ENCODE assay signal across 18 cellular contexts in genomic region chr6:83252717-83253116, GRCh38. TPM values are rescaled to one million over a fixed set of nuclear protein-coding genes. Genes with fewer than 3 reads are reported as not detected.
DNase-seq lines count a peak whose midpoint lies in the region; ATAC-seq and TF ChIP-seq lines count a peak whose summit lies in the region.
"Had no signal": no experiment of that assay in that cellular context is flagged by ENCODE, and none has a peak within 500 bp of the region (broad histone marks: within the 10 kb centered on the region; RNA-seq: fewer than 3 reads in every experiment).

No MANE protein-coding gene starts in this region.

- TF ChIP-seq POLR2A in spleen (IDR thresholded peaks at IDR 0.05), result no peak

- no peak overlapping the region for H3K27ac ChIP-seq in AG04450 (ENCODE audit: low read depth, low read length)
- no peak overlapping the region for H3K27ac ChIP-seq in brain microvascular endothelial cell
- no peak overlapping the region for H3K27ac ChIP-seq in spleen
- H3K27ac ChIP-seq: KMS-11, thoracic aorta had no signal

- intact Hi-C loops in spleen (cut with DNase I; ENCODE audit: low total_unique reads), result no loop called here
- intact Hi-C loops in cardiac septum (cut with DNase I), result no loop called here

- H3K9me3 ChIP-seq in AG04450 (ENCODE audit: control insufficient read depth, insufficient read depth, low read length) (no peaks in the 10 kb centered on the region), spleen (peaks cover 0 to 8% (median 0%) of the 10 kb centered on the region in 8 donors)
- H3K9me3 ChIP-seq: thoracic aorta had no signal

- no peak overlapping the region for H3K4me3 ChIP-seq in AG04450 (ENCODE audit: low read depth, low read length)
- H3K4me3 ChIP-seq in brain microvascular endothelial cell (ENCODE audit: low read depth, low read length), result no peak overlapping the region
- H3K4me3 ChIP-seq in spleen, result no peak overlapping the region
- H3K4me3 ChIP-seq: thoracic aorta had no signal

- no peak overlapping the region for H3K4me3 Mint-ChIP-seq in HFFc6
- H3K4me3 Mint-ChIP-seq: activated T-helper 1 cell treated with anti-CD3 and anti-CD28 coated beads, Interleukin-12 subunit alpha, Interleukin-12 subunit beta, Interleukin-2, Interleukin-4 antibody, amounts not matched to agents 30 ng/mL and 10 ng/mL and 1 ng/mL, durations not matched to agents 14 hours and 24 hours and 36 hours; T-helper 2 cell treated with Interferon-gamma antibody and Interleukin-4, amounts not matched to agents 5 μg/mL and 100 μg/mL, for 36 hours had no signal

- in situ Hi-C loops in brain microvascular endothelial cell (cut with HindIII; ENCODE audit: low pct_ligation_motif_present, low sequenced_read_pairs), result no loop called here

- no peaks in the 10 kb centered on the region for H3K36me3 ChIP-seq in brain microvascular endothelial cell (replicated peaks)
- H3K36me3 ChIP-seq in spleen, result no peaks in the 10 kb centered on the region
- H3K36me3 ChIP-seq: thoracic aorta had no signal

- 78 to 97% (median 86%) methylated on average over 1 of the region's 1 CpG for WGBS in spleen, 5 donors

- H3K27me3 ChIP-seq in AG04450 (ENCODE audit: control insufficient read depth, insufficient read depth, low read length) (no peaks in the 10 kb centered on the region), brain microvascular endothelial cell (replicated peaks) (no peaks in the 10 kb centered on the region), spleen (replicated peaks in 1 of 7) (no peaks in the 10 kb centered on the region)

- no peaks in the 10 kb centered on the region; the same call in 1 of the 2 replicates for H3K9me3 Mint-ChIP-seq in HFFc6
- H3K9me3 Mint-ChIP-seq: activated T-helper 1 cell treated with anti-CD3 and anti-CD28 coated beads, Interleukin-12 subunit alpha, Interleukin-12 subunit beta, Interleukin-2, Interleukin-4 antibody, amounts not matched to agents 30 ng/mL and 10 ng/mL and 1 ng/mL, durations not matched to agents 14 hours and 24 hours and 36 hours; T-helper 2 cell treated with Interferon-gamma antibody and Interleukin-4, amounts not matched to agents 5 μg/mL and 100 μg/mL, for 36 hours had no signal

- TF ChIP-seq CTCF in AG04450 (IDR thresholded peaks at IDR 0.05; ENCODE audit: low read depth, low read length) (no peak), HFFc6 (IDR thresholded peaks at IDR 0.05) (no peak), brain microvascular endothelial cell (IDR thresholded peaks at IDR 0.05; ENCODE audit: low read depth, low read length, missing control alignments) (no peak), spleen (IDR thresholded peaks at IDR 0.05 in 8 of 11, conservative IDR thresholded peaks at IDR 0.05 in 3 of 11) (no peak)

- peaks cover 30% of the 10 kb centered on the region for H3K36me3 Mint-ChIP-seq in HFFc6 (ENCODE audit: low read depth)

- H3K4me1 ChIP-seq in spleen, result no peaks in the 10 kb centered on the region

- POLR2A ChIA-PET in AG04450 (lab: Yijun Ruan, JAX), result no interaction called here

- CTCF ChIA-PET in AG04450 (lab: Charles Lee), result interaction anchor here (1.0 to 3.0 kb wide), 5 partner anchors 11 to 262 kb away, joined by 3 to 11 read pairs (median 7); partner anchors contain the start of genes DOP1A and UBE3D

- 0 out of 2 replicates have a peak, but pooled peaks cover 1% of the 10 kb centered on the region for H3K27me3 Mint-ChIP-seq in HFFc6 (ENCODE audit: insufficient read depth)

- H3K27ac Mint-ChIP-seq in HFFc6, result peak overlapping the region; percentile 55; the same call in 1 of the 2 replicates
- H3K27ac Mint-ChIP-seq: activated T-helper 1 cell treated with anti-CD3 and anti-CD28 coated beads, Interleukin-12 subunit alpha, Interleukin-12 subunit beta, Interleukin-2, Interleukin-4 antibody, amounts not matched to agents 30 ng/mL and 10 ng/mL and 1 ng/mL, durations not matched to agents 14 hours and 24 hours and 36 hours; T-helper 2 cell treated with Interferon-gamma antibody and Interleukin-4, amounts not matched to agents 5 μg/mL and 100 μg/mL, for 36 hours had no signal

- peaks cover 29% of the 10 kb centered on the region for H3K4me1 Mint-ChIP-seq in HFFc6 (ENCODE audit: low read depth)

- ATAC-seq in left lobe of liver, result no peak
- ATAC-seq: left colon had no signal

- DNase-seq in AG04450 (ENCODE audit: low read depth, low spot score), result peak; percentile 51
- DNase-seq in HFFc6, result peak; percentile 56
- DNase-seq in brain microvascular endothelial cell, result peak; percentile 27
- DNase-seq in hepatic stellate cell (ENCODE audit: low spot score), result peak; percentile 7
- DNase-seq in occipital lobe (lab: John Stamatoyannopoulos, UW), result no peak
- no peak for DNase-seq in left lobe of liver (ENCODE audit: low spot score)
- no peak for DNase-seq in spleen
- no peak for DNase-seq in cardiac septum (ENCODE audit: low spot score)
- DNase-seq: AML-193, anterior cingulate cortex, DMS53, left colon, NCI-H1694, Right ventricle myocardium superior had no signal

RNA-seq across cellular contexts. Expression of gene RWDD2A, which starts 59.6 kb away (rescaled TPM):
- polyA plus RNA-seq in AG04450 (2011; rRNA removed) (6.5 and 8.3 TPM in 2 replicates), spleen (1 to 10 TPM; 2.1 to 2.5 (median 2.1) TPM)
- polyA minus RNA-seq in AG04450 (2011; rRNA and poly(A)+ RNA removed), result 3.8 and 4.7 TPM in 2 replicates
- total RNA-seq in HFFc6 (2021; fragmentation: NEBNext Ultra II Directional; extraction: Animal tissue kit (Norgen Biotek cat#: 25700)), result 1 to 10 TPM; 4.0 to 5.1 (median 4.3) TPM
- total RNA-seq in occipital lobe (9.4 TPM), left lobe of liver (2.5 TPM), spleen (1 to 10 TPM; 1.9 to 4.2 (median 3.8) TPM), cardiac septum (3.2 TPM)

RNA-seq across cellular contexts. Expression of gene PGM3, which starts 59.7 kb away (rescaled TPM):
- polyA plus RNA-seq in AG04450 (2011; rRNA removed), result 116 and 155 TPM in 2 replicates
- polyA minus RNA-seq in AG04450 (2011; rRNA and poly(A)+ RNA removed), result 137 and 156 TPM in 2 replicates
- 100 to 1,000 TPM in 2 of 6 experiments, 10 to 100 TPM in 4; 97.4 to 103 (median 98.6) TPM for total RNA-seq in HFFc6 (2021; fragmentation: NEBNext Ultra II Directional; extraction: Animal tissue kit (Norgen Biotek cat#: 25700))
- 58.5 TPM for total RNA-seq in occipital lobe
- total RNA-seq in left lobe of liver, result 40.8 TPM
- 10 to 100 TPM; 13.2 to 32.9 (median 26.5) TPM for total RNA-seq in spleen
- polyA plus RNA-seq in spleen, result 1 to 10 TPM; 3.5 to 4.7 (median 4.2) TPM
- total RNA-seq in cardiac septum, result 23.8 TPM

Comparison
In these comparisons a context has a peak if more than half of its experiments do, and no peak if none do; other contexts are left out.
1. DNase-seq: peak in AG04450 (single experiment), HFFc6 (single experiment), brain microvascular endothelial cell (single experiment) and hepatic stellate cell (single experiment); none in occipital lobe (single experiment), left lobe of liver (single experiment), spleen (single experiment) and cardiac septum (single experiment).